2 cellular contexts compared by ENCODE assay signal in the genomic region with DNA sequence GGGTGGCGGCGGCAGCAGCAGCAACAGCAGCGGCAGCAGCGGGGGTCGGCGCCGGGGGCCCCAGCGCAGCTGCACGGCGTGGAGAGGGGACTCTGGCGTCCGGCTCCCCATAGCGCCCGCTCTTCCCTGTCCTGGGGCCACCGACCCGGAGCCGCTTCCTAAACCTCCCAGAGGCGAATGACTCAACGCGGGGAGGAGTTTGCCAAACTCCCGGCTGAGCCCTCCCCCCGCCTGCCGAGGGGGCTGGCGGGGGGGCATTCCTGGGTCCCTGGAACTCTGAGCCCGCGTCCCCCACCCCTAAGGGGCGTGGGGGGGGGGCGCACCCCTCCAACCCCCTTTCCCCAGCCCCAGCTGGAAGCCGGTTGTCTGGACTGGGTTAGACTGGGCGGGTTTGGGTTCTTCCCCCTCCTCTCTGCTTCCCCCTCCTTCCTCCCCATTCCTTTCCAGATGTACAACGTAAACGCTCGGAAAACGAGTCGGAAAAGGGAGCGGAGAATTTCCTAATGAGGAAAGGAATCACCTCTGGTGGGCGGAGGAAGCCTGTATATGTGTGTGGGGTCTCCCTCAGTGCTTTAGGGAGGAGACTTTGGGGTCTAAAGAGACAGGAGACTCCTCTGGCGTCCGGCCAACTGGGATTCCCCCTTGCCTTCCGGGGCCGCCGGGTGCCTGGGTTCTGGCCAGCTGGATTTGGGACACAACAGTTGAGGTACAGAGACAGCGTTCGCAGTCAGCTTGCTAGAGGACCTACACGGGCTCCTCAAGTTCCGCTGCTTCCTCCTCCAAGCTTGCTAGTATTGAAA.
TF ChIP-seq lines count a peak whose summit lies in the region.

ITGA5 (minus strand) TSS at position 179 of the 800 bp plus-strand sequence; CDS start at position 111, 68 bp downstream.

TF ChIP-seq in SK-N-SH, 30 proteins besides CTCF, POLR2A, EP300 and RAD21 (continues in another document):
- TF ChIP-seq FOXM1 (IDR thresholded peaks at IDR 0.05; ENCODE audit: low read depth), result no peak
- peak; percentile 73; the same call in 1 of the 2 replicates for TF ChIP-seq POLR2AphosphoS5 (IDR thresholded peaks at IDR 0.05; ENCODE audit: low read depth, low read length)
- no peak for TF ChIP-seq GATA2 (CRISPR knock-in tag; IDR thresholded peaks at IDR 0.05)
- TF ChIP-seq FOXJ3 (CRISPR knock-in tag; IDR thresholded peaks at IDR 0.05), result no peak
- TF ChIP-seq, protein P1, sequence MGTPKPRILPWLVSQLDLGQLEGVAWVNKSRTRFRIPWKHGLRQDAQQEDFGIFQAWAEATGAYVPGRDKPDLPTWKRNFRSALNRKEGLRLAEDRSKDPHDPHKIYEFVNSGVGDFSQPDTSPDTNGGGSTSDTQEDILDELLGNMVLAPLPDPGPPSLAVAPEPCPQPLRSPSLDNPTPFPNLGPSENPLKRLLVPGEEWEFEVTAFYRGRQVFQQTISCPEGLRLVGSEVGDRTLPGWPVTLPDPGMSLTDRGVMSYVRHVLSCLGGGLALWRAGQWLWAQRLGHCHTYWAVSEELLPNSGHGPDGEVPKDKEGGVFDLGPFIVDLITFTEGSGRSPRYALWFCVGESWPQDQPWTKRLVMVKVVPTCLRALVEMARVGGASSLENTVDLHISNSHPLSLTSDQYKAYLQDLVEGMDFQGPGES (IDR thresholded peaks at IDR 0.05; ENCODE audit: low read depth, low read length), result no peak
- TF ChIP-seq, protein P2, sequence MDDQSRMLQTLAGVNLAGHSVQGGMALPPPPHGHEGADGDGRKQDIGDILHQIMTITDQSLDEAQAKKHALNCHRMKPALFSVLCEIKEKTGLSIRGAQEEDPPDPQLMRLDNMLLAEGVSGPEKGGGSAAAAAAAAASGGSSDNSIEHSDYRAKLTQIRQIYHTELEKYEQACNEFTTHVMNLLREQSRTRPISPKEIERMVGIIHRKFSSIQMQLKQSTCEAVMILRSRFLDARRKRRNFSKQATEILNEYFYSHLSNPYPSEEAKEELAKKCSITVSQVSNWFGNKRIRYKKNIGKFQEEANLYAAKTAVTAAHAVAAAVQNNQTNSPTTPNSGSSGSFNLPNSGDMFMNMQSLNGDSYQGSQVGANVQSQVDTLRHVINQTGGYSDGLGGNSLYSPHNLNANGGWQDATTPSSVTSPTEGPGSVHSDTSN (IDR thresholded peaks at IDR 0.05), result no peak
- no peak for TF ChIP-seq GABPA (IDR thresholded peaks at IDR 0.05; ENCODE audit: low read depth)
- TF ChIP-seq CHD2 (IDR thresholded peaks at IDR 0.05; ENCODE audit: low read length, partially characterized antibody), result no peak
- no peak for TF ChIP-seq REST (IDR thresholded peaks at IDR 0.05; ENCODE audit: low read depth, low read length)
- TF ChIP-seq TEAD4 (IDR thresholded peaks at IDR 0.05; ENCODE audit: borderline replicate concordance, insufficient read depth), result no peak
- TF ChIP-seq EZH2phosphoT487 (IDR thresholded peaks at IDR 0.05; ENCODE audit: borderline replicate concordance, low read depth), result no peak
- 0 out of 2 replicates have a peak, but pooled peaks have one; percentile 31 for TF ChIP-seq YY1 (IDR thresholded peaks at IDR 0.05; ENCODE audit: low read depth)
- TF ChIP-seq MEF2A (IDR thresholded peaks at IDR 0.05; ENCODE audit: borderline replicate concordance, low read depth), result no peak
- peak; percentile 54 for TF ChIP-seq JUND (IDR thresholded peaks at IDR 0.05)
- TF ChIP-seq, protein P3, sequence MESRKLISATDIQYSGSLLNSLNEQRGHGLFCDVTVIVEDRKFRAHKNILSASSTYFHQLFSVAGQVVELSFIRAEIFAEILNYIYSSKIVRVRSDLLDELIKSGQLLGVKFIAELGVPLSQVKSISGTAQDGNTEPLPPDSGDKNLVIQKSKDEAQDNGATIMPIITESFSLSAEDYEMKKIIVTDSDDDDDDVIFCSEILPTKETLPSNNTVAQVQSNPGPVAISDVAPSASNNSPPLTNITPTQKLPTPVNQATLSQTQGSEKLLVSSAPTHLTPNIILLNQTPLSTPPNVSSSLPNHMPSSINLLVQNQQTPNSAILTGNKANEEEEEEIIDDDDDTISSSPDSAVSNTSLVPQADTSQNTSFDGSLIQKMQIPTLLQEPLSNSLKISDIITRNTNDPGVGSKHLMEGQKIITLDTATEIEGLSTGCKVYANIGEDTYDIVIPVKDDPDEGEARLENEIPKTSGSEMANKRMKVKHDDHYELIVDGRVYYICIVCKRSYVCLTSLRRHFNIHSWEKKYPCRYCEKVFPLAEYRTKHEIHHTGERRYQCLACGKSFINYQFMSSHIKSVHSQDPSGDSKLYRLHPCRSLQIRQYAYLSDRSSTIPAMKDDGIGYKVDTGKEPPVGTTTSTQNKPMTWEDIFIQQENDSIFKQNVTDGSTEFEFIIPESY (IDR thresholded peaks at IDR 0.05; ENCODE audit: borderline replicate concordance, low read depth), result no peak
- no peak for TF ChIP-seq MXI1 (IDR thresholded peaks at IDR 0.05; ENCODE audit: low read depth, low read length)
- TF ChIP-seq FOSL2 (IDR thresholded peaks at IDR 0.05; ENCODE audit: borderline replicate concordance, low read depth), result peak; percentile 72
- no peak for TF ChIP-seq SMC3 (IDR thresholded peaks at IDR 0.05; ENCODE audit: low read depth, low read length)
- TF ChIP-seq RXRA (IDR thresholded peaks at IDR 0.05; ENCODE audit: borderline replicate concordance, low read depth), result no peak
- TF ChIP-seq, protein P4, sequence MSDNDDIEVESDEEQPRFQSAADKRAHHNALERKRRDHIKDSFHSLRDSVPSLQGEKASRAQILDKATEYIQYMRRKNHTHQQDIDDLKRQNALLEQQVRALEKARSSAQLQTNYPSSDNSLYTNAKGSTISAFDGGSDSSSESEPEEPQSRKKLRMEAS (IDR thresholded peaks at IDR 0.05; ENCODE audit: low read depth), result peak; percentile 46; the same call in 1 of the 2 replicates
- no peak for TF ChIP-seq SIN3A (IDR thresholded peaks at IDR 0.05; ENCODE audit: borderline replicate concordance, low read depth, low read length)
- no peak for TF ChIP-seq NRF1 (IDR thresholded peaks at IDR 0.05; ENCODE audit: low read depth, low read length)
- TF ChIP-seq TAF1 (IDR thresholded peaks at IDR 0.05; ENCODE audit: borderline replicate concordance, low read depth, low read length), result no peak

TF ChIP-seq in GM12878, 131 proteins besides CTCF, POLR2A, EP300 and RAD21 (continued from another document and continues in another):
- TF ChIP-seq, protein P5, sequence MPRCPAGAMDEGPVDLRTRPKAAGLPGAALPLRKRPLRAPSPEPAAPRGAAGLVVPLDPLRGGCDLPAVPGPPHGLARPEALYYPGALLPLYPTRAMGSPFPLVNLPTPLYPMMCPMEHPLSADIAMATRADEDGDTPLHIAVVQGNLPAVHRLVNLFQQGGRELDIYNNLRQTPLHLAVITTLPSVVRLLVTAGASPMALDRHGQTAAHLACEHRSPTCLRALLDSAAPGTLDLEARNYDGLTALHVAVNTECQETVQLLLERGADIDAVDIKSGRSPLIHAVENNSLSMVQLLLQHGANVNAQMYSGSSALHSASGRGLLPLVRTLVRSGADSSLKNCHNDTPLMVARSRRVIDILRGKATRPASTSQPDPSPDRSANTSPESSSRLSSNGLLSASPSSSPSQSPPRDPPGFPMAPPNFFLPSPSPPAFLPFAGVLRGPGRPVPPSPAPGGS (IDR thresholded peaks at IDR 0.05; ENCODE audit: borderline replicate concordance, insufficient read depth, low read depth, low read length, poor library complexity, severe bottlenecking), result no peak
- TF ChIP-seq NKRF (conservative IDR thresholded peaks at IDR 0.05), result no peak
- TF ChIP-seq BACH1 (IDR thresholded peaks at IDR 0.05; ENCODE audit: borderline replicate concordance), result 0 out of 2 replicates have a peak, but pooled peaks have one; percentile 34
- no peak for TF ChIP-seq HDGF (IDR thresholded peaks at IDR 0.05)
- TF ChIP-seq MEF2B (IDR thresholded peaks at IDR 0.05; ENCODE audit: partially characterized antibody, poor library complexity, severe bottlenecking), result no peak
- TF ChIP-seq FOXK2 (IDR thresholded peaks at IDR 0.05), result no peak
- TF ChIP-seq GABPA (IDR thresholded peaks at IDR 0.05; ENCODE audit: low read depth), result no peak
- no peak for TF ChIP-seq MTA2 (IDR thresholded peaks at IDR 0.05; ENCODE audit: low read depth)
- TF ChIP-seq DPF2 (IDR thresholded peaks at IDR 0.05), result peak; percentile 40
- TF ChIP-seq RFX5 (IDR thresholded peaks at IDR 0.05; ENCODE audit: low read depth, low read length), result no peak
- TF ChIP-seq ZNF622 (IDR thresholded peaks at IDR 0.05), result no peak
- no peak for TF ChIP-seq NFIC (IDR thresholded peaks at IDR 0.05; ENCODE audit: low read depth, low read length)
- peak; percentile 84 for TF ChIP-seq GATAD2B (conservative IDR thresholded peaks at IDR 0.05; ENCODE audit: low read depth)
- no peak for TF ChIP-seq JUNB (IDR thresholded peaks at IDR 0.05)
- TF ChIP-seq CHD4 (IDR thresholded peaks at IDR 0.05), result no peak
- TF ChIP-seq IKZF1 (conservative IDR thresholded peaks at IDR 0.05), result peak; percentile 79
- TF ChIP-seq RBBP5 (conservative IDR thresholded peaks at IDR 0.05), result no peak
- TF ChIP-seq IKZF2 (IDR thresholded peaks at IDR 0.05), result peak in 1 of 2 experiments; percentile 37; a peak in 2 of 4 replicates
- no peak for TF ChIP-seq BCLAF1 (IDR thresholded peaks at IDR 0.05)
- no peak for TF ChIP-seq NFXL1 (IDR thresholded peaks at IDR 0.05; ENCODE audit: borderline replicate concordance)
- TF ChIP-seq, protein P6, sequence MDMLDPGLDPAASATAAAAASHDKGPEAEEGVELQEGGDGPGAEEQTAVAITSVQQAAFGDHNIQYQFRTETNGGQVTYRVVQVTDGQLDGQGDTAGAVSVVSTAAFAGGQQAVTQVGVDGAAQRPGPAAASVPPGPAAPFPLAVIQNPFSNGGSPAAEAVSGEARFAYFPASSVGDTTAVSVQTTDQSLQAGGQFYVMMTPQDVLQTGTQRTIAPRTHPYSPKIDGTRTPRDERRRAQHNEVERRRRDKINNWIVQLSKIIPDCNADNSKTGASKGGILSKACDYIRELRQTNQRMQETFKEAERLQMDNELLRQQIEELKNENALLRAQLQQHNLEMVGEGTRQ (IDR thresholded peaks at IDR 0.05; ENCODE audit: borderline replicate concordance, low read depth, low read length), result no peak
- TF ChIP-seq NBN (IDR thresholded peaks at IDR 0.05), result no peak
- no peak for TF ChIP-seq CBFB (IDR thresholded peaks at IDR 0.05; ENCODE audit: low read depth)
- TF ChIP-seq, protein P7, sequence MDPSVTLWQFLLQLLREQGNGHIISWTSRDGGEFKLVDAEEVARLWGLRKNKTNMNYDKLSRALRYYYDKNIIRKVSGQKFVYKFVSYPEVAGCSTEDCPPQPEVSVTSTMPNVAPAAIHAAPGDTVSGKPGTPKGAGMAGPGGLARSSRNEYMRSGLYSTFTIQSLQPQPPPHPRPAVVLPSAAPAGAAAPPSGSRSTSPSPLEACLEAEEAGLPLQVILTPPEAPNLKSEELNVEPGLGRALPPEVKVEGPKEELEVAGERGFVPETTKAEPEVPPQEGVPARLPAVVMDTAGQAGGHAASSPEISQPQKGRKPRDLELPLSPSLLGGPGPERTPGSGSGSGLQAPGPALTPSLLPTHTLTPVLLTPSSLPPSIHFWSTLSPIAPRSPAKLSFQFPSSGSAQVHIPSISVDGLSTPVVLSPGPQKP (IDR thresholded peaks at IDR 0.05; ENCODE audit: low read depth, low read length), result no peak
- no peak for TF ChIP-seq SRF (IDR thresholded peaks at IDR 0.05; ENCODE audit: low read depth in 2 of 2, low read length in 2 of 2)
- TF ChIP-seq PAX5 (IDR thresholded peaks at IDR 0.05; ENCODE audit: borderline replicate concordance, low read depth, low read length), result no peak
- TF ChIP-seq REST (IDR thresholded peaks at IDR 0.05; ENCODE audit: low read depth, low read length), result no peak
- TF ChIP-seq SREBF1 (IDR thresholded peaks at IDR 0.05; ENCODE audit: low read length), result no peak
